In genomic region chr10:125895130-125896087, GRCh38 we compare ENCODE assay signal across 8 cellular contexts. TPM values are rescaled to one million over a fixed set of nuclear protein-coding genes. Genes with fewer than 3 reads are reported as not detected.
DNase-seq lines count a peak whose midpoint lies in the region; ATAC-seq and TF ChIP-seq lines count a peak whose summit lies in the region.
"Not testable (repeated sequence)": the region's sequence is repeated elsewhere in the genome, so short reads cannot be mapped to it uniquely, and the experiment has no call there.

No MANE protein-coding gene starts in this region.

- not testable (repeated sequence) for H3K27ac ChIP-seq in muscle layer of colon (ENCODE audit: low read depth, low read length)

- not testable (repeated sequence) for H3K9ac ChIP-seq in muscle layer of colon (ENCODE audit: low read length)

- H3K27me3 ChIP-seq in muscle layer of colon (ENCODE audit: control insufficient read depth in 1 of 2, insufficient read depth in 2 of 2, low read length in 2 of 2): not testable (repeated sequence)

- H3K9me3 ChIP-seq in muscle layer of colon (ENCODE audit: low read length): not testable (repeated sequence)

- peak overlapping the region; percentile 75 for H3K4me3 ChIP-seq in fibroblast of pulmonary artery (replicated peaks; ENCODE audit: low read depth, low read length)
- H3K4me3 ChIP-seq in muscle layer of colon (ENCODE audit: low read depth in 1 of 2, low read length in 2 of 2): peak overlapping the region; percentile 40 to 66

- DNase-seq in COLO668 (lab: John Stamatoyannopoulos, UW; ENCODE audit: unreplicated experiment) (peak; percentile 46), SK-N-DZ (ENCODE audit: low spot score) (peak; percentile 45), fibroblast of pulmonary artery (ENCODE audit: low read depth) (peak; percentile 61)
- peak in 3 of 4 experiments; percentile 12 to 24 (median 14) for DNase-seq in activated naive CD4-positive, alpha-beta T cell (lab: John Stamatoyannopoulos, UW)
- peak; percentile 19 to 46 for DNase-seq in stimulated activated CD8-positive, alpha-beta memory T cell treated with anti-CD3 and anti-CD28 coated beads, Interleukin-15, amount 100 ng/mL, for 48 hours (ENCODE audit: low read depth in 2 of 2)

- ATAC-seq in GM21447 (IDR thresholded peaks at IDR 0.05; ENCODE audit: unreplicated experiment) (peak; percentile 48), HG03565 (IDR thresholded peaks at IDR 0.05; ENCODE audit: unreplicated experiment) (peak; percentile 21)

- not testable (repeated sequence) for TF ChIP-seq CTCF in fibroblast of pulmonary artery (IDR thresholded peaks at IDR 0.05; ENCODE audit: low read length, missing control alignments)

- not testable (repeated sequence) for H3K36me3 ChIP-seq in muscle layer of colon (ENCODE audit: insufficient read depth, low read length)

- H3K4me1 ChIP-seq in muscle layer of colon (ENCODE audit: insufficient read depth, low read length): not testable (repeated sequence)

RNA-seq across cellular contexts. Expression of gene FANK1, which starts 1.0 kb away (rescaled TPM):
- polyA plus RNA-seq in SK-N-DZ (2014; cell fraction: cytosol; rRNA removed): not detected in 2 replicates
- not detected in 2 replicates for polyA plus RNA-seq in SK-N-DZ (2014; cell fraction: nucleus; rRNA removed)

RNA-seq across cellular contexts. Expression of gene DHX32, which starts 14.3 kb away (rescaled TPM):
- 11.9 and 16.3 TPM in 2 replicates for polyA plus RNA-seq in SK-N-DZ (2014; cell fraction: cytosol; rRNA removed)
- 12.9 and 14.2 TPM in 2 replicates for polyA plus RNA-seq in SK-N-DZ (2014; cell fraction: nucleus; rRNA removed)
